Comparison of ENCODE assay signal across 28 cellular contexts in genomic region chr12:51984657-51985056, GRCh38.
"Had no signal": no experiment of that assay in that cellular context is flagged by ENCODE, and none has a peak within 500 bp of the region (broad histone marks: within the 10 kb centered on the region; RNA-seq: fewer than 3 reads in every experiment).

No MANE protein-coding gene starts in this region.

- DNase-seq: activated CD4-positive, alpha-beta memory T cell treated with anti-CD3 and anti-CD28 coated beads for 36 hours; activated CD4-positive, alpha-beta T cell treated with anti-CD3 and anti-CD28 coated beads for 36 hours; activated CD4-positive, alpha-beta T cell treated with anti-CD3 and anti-CD28 coated beads, Interleukin-2, amount 50 U/mL, for 1 hour; activated CD8-positive, alpha-beta memory T cell treated with anti-CD3 and anti-CD28 coated beads, Interleukin-2, amount 50 U/mL, for 4 hours; activated gamma-delta T cell treated with Interleukin-2 at 50 U/mL for 16 hours; activated naive CD4-positive, alpha-beta T cell treated with anti-CD3 and anti-CD28 coated beads for 36 hours; activated T-cell treated with anti-CD3 and anti-CD28 coated beads for 4 hours; activated T-cell treated with anti-CD3 and anti-CD28 coated beads, Interleukin-2, amount 50 U/mL, for 4 hours; anterior cingulate cortex; Kasumi-1; KG1; MM.1S; MV-4-11; NCI-H1092; NCI-H1436 treated with DMSO at 0.1 percent for 48 hours; NCI-H1694 treated with DMSO at 0.1 percent for 48 hours; NCI-H2029; NCI-H2171; NCI-H510A; NCI-H526; NCI-H748 treated with DMSO at 0.1 percent for 48 hours; Right ventricle myocardium superior; SJCRH30 had no signal

- H3K4me3 ChIP-seq: adrenal gland, SJCRH30, SK-N-MC had no signal

- H3K27me3 ChIP-seq: adrenal gland, SJCRH30 had no signal

- H3K27ac ChIP-seq: adrenal gland, SJCRH30, SK-N-MC had no signal

- ATAC-seq: activated CD4-positive, alpha-beta T cell treated with anti-CD3 and anti-CD28 coated beads for 36 hours; activated CD4-positive, CD25-positive, alpha-beta regulatory T cell treated with anti-CD3 and anti-CD28 coated beads, Interleukin-2, amount 50 U/mL, for 24 hours; activated naive CD4-positive, alpha-beta T cell treated with anti-CD3 and anti-CD28 coated beads, Interleukin-2, amount 50 U/mL, for 72 hours; activated T-cell treated with anti-CD3 and anti-CD28 coated beads, Interleukin-2, amount 50 U/mL, for 4 hours; WTC11 had no signal

- H3K9me3 ChIP-seq: adrenal gland, SJCRH30 had no signal

- H3K4me1 ChIP-seq: adrenal gland, SJCRH30 had no signal
